8 cellular contexts compared by ENCODE assay signal in genomic region chr1:75614455-75615379, GRCh38. TPM values are rescaled to one million over a fixed set of nuclear protein-coding genes. Genes with fewer than 3 reads are reported as not detected.
DNase-seq lines count a peak whose midpoint lies in the region; FAIRE-seq and TF ChIP-seq lines count a peak whose summit lies in the region.

No MANE protein-coding gene starts in this region.

- no peak for FAIRE-seq in H54 (lab: Jason Lieb, UNC)

- H4K20me1 ChIP-seq in Loucy (ENCODE audit: insufficient read depth, low read length, poor library complexity, severe bottlenecking): no peaks in the 10 kb centered on the region

- H3K4me1 ChIP-seq in Loucy (ENCODE audit: insufficient read depth, low read length, poor library complexity, severe bottlenecking) (peaks cover 5% of the 10 kb centered on the region), esophagus (ENCODE audit: control insufficient read depth in 2 of 2, insufficient read depth in 2 of 2, low read length in 1 of 2) (peaks cover 8 to 12% of the 10 kb centered on the region in 2 donors), testis (peaks cover 14% of the 10 kb centered on the region)

- H3K4me3 ChIP-seq in Loucy (ENCODE audit: low read length, poor library complexity, severe bottlenecking) (peak overlapping the region; percentile 84), WI38 (ENCODE audit: low read depth, low read length) (peak overlapping the region; percentile 50), esophagus (ENCODE audit: low read depth in 1 of 2, low read length in 2 of 2) (peak overlapping the region; percentile 41 to 46), testis (peak overlapping the region; percentile 2 to 29)

- H3K9me2 ChIP-seq in Loucy (replicated peaks; ENCODE audit: low read depth, low read length): no peaks in the 10 kb centered on the region

- peaks cover 0 to 7% of the 10 kb centered on the region in 2 donors for H3K36me3 Mint-ChIP-seq in CD14-positive monocyte

- H3K4me3 Mint-ChIP-seq in CD14-positive monocyte: peak overlapping the region in 1 of 2 donors; percentile 76

- intact Hi-C loops in testis (cut with DNase I; ENCODE audit: low total_unique reads) (no loop called here), CD14-positive monocyte (cut with micrococcal nuclease) (no loop called here)

- H3K27ac Mint-ChIP-seq in CD14-positive monocyte: no peak overlapping the region

- H3K27ac ChIP-seq in esophagus (ENCODE audit: low read depth in 2 of 2, low read length in 1 of 2): no peak overlapping the region
- H3K27ac ChIP-seq in testis: no peak overlapping the region

- peak overlapping the region; percentile 96 for H3K4me2 ChIP-seq in Loucy (ENCODE audit: low read depth, low read length, poor library complexity, severe bottlenecking)

- H3K36me3 ChIP-seq in Loucy (ENCODE audit: insufficient read depth, low read length): no peaks in the 10 kb centered on the region
- H3K36me3 ChIP-seq in esophagus (ENCODE audit: control insufficient read depth in 2 of 2, insufficient read depth in 2 of 2, low read length in 1 of 2): no peaks in the 10 kb centered on the region
- no peaks in the 10 kb centered on the region for H3K36me3 ChIP-seq in testis (ENCODE audit: low read depth, missing control alignments)

- DNase-seq in H54 (ENCODE audit: insufficient read length, low spot score) (peak; percentile 61), myocyte (ENCODE audit: low read depth) (peak; percentile 7), testis (peak; percentile 58), CD14-positive monocyte (ENCODE audit: low spot score) (no peak)

- H3K9me3 ChIP-seq in Loucy (ENCODE audit: insufficient read depth, low read depth, low read length): no peaks in the 10 kb centered on the region
- no peaks in the 10 kb centered on the region for H3K9me3 ChIP-seq in esophagus (ENCODE audit: control insufficient read depth in 2 of 2, insufficient read depth in 1 of 2, low read depth in 1 of 2, low read length in 1 of 2)
- H3K9me3 ChIP-seq in testis: no peaks in the 10 kb centered on the region

- no peak for TF ChIP-seq POLR2A in H54 (IDR thresholded peaks at IDR 0.05; ENCODE audit: low read depth, low read length)
- TF ChIP-seq POLR2A in testis (IDR thresholded peaks at IDR 0.05): no peak

- 2 to 3% methylated on average over 51 of the region's 51 CpGs for WGBS in esophagus, 2 donors
- 0% methylated on average over 49 to 51 of the region's 51 CpGs for WGBS in testis, 2 donors

- H3K4me1 Mint-ChIP-seq in CD14-positive monocyte: peaks cover 17% of the 10 kb centered on the region

- peaks cover 55 to 70% (median 60%) of the 10 kb centered on the region in 3 donors for H3K27me3 Mint-ChIP-seq in CD14-positive monocyte (ENCODE audit: low read depth in 3 of 3)

- TF ChIP-seq CTCF in GM12874 (IDR thresholded peaks at IDR 0.05; ENCODE audit: insufficient read depth, low read depth, low read length) (peak; percentile 75), Loucy (conservative IDR thresholded peaks at IDR 0.05; ENCODE audit: low read length) (peak; percentile 72), WI38 (IDR thresholded peaks at IDR 0.05; ENCODE audit: low read depth, low read length) (peak; percentile 47; the same call in 1 of the 2 replicates), testis (IDR thresholded peaks at IDR 0.05) (peak in 2 of 3 experiments; percentile 10 to 33), CD14-positive monocyte (IDR thresholded peaks at IDR 0.05) (no peak)

- no peaks in the 10 kb centered on the region for H3K27me3 ChIP-seq in Loucy (ENCODE audit: insufficient read depth, low read length, poor library complexity, severe bottlenecking)
- H3K27me3 ChIP-seq in esophagus (ENCODE audit: control insufficient read depth in 1 of 2, insufficient read depth in 2 of 2, low read length in 2 of 2): peaks cover 3 to 8% of the 10 kb centered on the region in 2 donors
- H3K27me3 ChIP-seq in testis: no peaks in the 10 kb centered on the region

- peak overlapping the region; percentile 99 for H2AFZ ChIP-seq in Loucy (ENCODE audit: low read length)

- peak overlapping the region; percentile 67 for H3K9ac ChIP-seq in Loucy (ENCODE audit: low read depth, low read length, poor library complexity, severe bottlenecking)

- H3K79me2 ChIP-seq in Loucy (ENCODE audit: insufficient read depth, low read length): no peaks in the 10 kb centered on the region

- no peaks in the 10 kb centered on the region for H3F3A ChIP-seq in Loucy (ENCODE audit: low read depth)

- H3K9me3 Mint-ChIP-seq in CD14-positive monocyte: peaks cover 0 to 17% (median 14%) of the 10 kb centered on the region in 7 donors

RNA-seq across cellular contexts. Expression of gene SLC44A5, which starts 3.8 kb away (rescaled TPM):
- polyA plus RNA-seq in esophagus (1 to 10 TPM in 1 of 2 donors, under 1 TPM in 1; 0.75 to 3.1 TPM), testis (ENCODE audit: insufficient read depth, low read depth, low replicate concordance) (10.6 TPM), CD14-positive monocyte (not detected)
- total RNA-seq in myocyte (0.10 TPM in 1 of 2 replicates, not detected in the other), testis (1 to 10 TPM; 4.9 TPM)
- polyA plus RNA-seq in myocyte (2012): 0.03 TPM

Comparison
In these comparisons a context has a peak if more than half of its experiments do, and no peak if none do; other contexts are left out.
1. H3K4me3 ChIP-seq: peak in every context shown above with its lines; median percentile 84 in Loucy; 50 in WI38; 44 in esophagus; 16 in testis.